ENCODE assay signal across 23 cellular contexts in genomic region chr5:109170629-109171350, GRCh38.
"Had no signal": no experiment of that assay in that cellular context is flagged by ENCODE, and none has a peak within 500 bp of the region (broad histone marks: within the 10 kb centered on the region; RNA-seq: fewer than 3 reads in every experiment).

No MANE protein-coding gene starts in this region.

- H3K36me3 Mint-ChIP-seq: activated naive CD4-positive, alpha-beta T cell treated with anti-CD3 and anti-CD28 coated beads, Interleukin-2, amount 10 ng/mL, durations not matched to agents 7 days and 5 days had no signal

- H3K4me1 Mint-ChIP-seq: activated CD4-positive, alpha-beta memory T cell treated with anti-CD3 and anti-CD28 coated beads, Interleukin-2, amount 10 ng/mL, durations not matched to agents 7 days and 5 days; activated CD4-positive, alpha-beta T cell treated with anti-CD3 and anti-CD28 coated beads for 36 hours; activated naive CD4-positive, alpha-beta T cell treated with anti-CD3 and anti-CD28 coated beads, Interleukin-2, amount 10 ng/mL, durations not matched to agents 7 days and 5 days; activated naive CD8-positive, alpha-beta T cell treated with anti-CD3 and anti-CD28 coated beads for 36 hours; activated T-helper 17 cell treated with anti-CD3 and anti-CD28 coated beads, Interleukin-2, amount 50 U/mL, for 72 hours; T-cell had no signal

- H3K4me3 Mint-ChIP-seq: activated CD4-positive, alpha-beta memory T cell treated with anti-CD3 and anti-CD28 coated beads, Interleukin-2, amount 10 ng/mL, durations not matched to agents 7 days and 5 days; activated CD4-positive, alpha-beta T cell treated with anti-CD3 and anti-CD28 coated beads for 36 hours; activated naive CD4-positive, alpha-beta T cell treated with anti-CD3 and anti-CD28 coated beads, Interleukin-2, amount 10 ng/mL, durations not matched to agents 7 days and 5 days; activated naive CD8-positive, alpha-beta T cell treated with anti-CD3 and anti-CD28 coated beads for 36 hours; activated T-helper 17 cell treated with anti-CD3 and anti-CD28 coated beads, Interleukin-2, amount 50 U/mL, for 72 hours; T-cell had no signal

- H3K4me2 ChIP-seq: PC-9 had no signal

- H3K27ac ChIP-seq: brain microvascular endothelial cell, cardiac muscle cell, PC-9, SK-N-MC, VCaP had no signal

- H2AFZ ChIP-seq: PC-9 had no signal

- H3K36me3 ChIP-seq: brain microvascular endothelial cell, cardiac muscle cell had no signal

- H3K9me3 Mint-ChIP-seq: activated CD4-positive, alpha-beta memory T cell treated with anti-CD3 and anti-CD28 coated beads, Interleukin-2, amount 10 ng/mL, durations not matched to agents 7 days and 5 days; activated naive CD4-positive, alpha-beta T cell treated with anti-CD3 and anti-CD28 coated beads, Interleukin-2, amount 10 ng/mL, durations not matched to agents 7 days and 5 days; activated T-helper 17 cell treated with anti-CD3 and anti-CD28 coated beads, Interleukin-2, amount 50 U/mL, for 72 hours had no signal

- DNase-seq: activated CD4-positive, alpha-beta memory T cell treated with anti-CD3 and anti-CD28 coated beads, Interleukin-2, amount 10 ng/mL, durations not matched to agents 7 days and 5 days; activated CD4-positive, alpha-beta T cell treated with anti-CD3 and anti-CD28 coated beads for 36 hours; activated CD4-positive, alpha-beta T cell treated with anti-CD3 and anti-CD28 coated beads, Interleukin-2, amount 50 U/mL, for 1 hour; activated gamma-delta T cell treated with Interleukin-2 at 50 U/mL for 16 hours; activated naive CD4-positive, alpha-beta T cell treated with anti-CD3 and anti-CD28 coated beads, Interleukin-2, amount 10 ng/mL, durations not matched to agents 7 days and 5 days; activated naive CD8-positive, alpha-beta T cell treated with anti-CD3 and anti-CD28 coated beads for 36 hours; activated T-cell treated with anti-CD3 and anti-CD28 coated beads for 4 hours; activated T-cell treated with anti-CD3 and anti-CD28 coated beads, Interleukin-2, amount 50 U/mL, for 48 hours; brain microvascular endothelial cell; Kasumi-1; NCI-H1048; NCI-H1930; NCI-H2171; NCI-H226; PC-9; SIG-M5; T-cell; T-helper 2 cell; T1000 had no signal

- H3K4me3 ChIP-seq: cardiac muscle cell, PC-9, SK-N-MC had no signal

- H3K27me3 Mint-ChIP-seq: activated CD4-positive, alpha-beta memory T cell treated with anti-CD3 and anti-CD28 coated beads, Interleukin-2, amount 10 ng/mL, durations not matched to agents 7 days and 5 days; activated CD4-positive, alpha-beta T cell treated with anti-CD3 and anti-CD28 coated beads for 36 hours; activated naive CD4-positive, alpha-beta T cell treated with anti-CD3 and anti-CD28 coated beads, Interleukin-2, amount 10 ng/mL, durations not matched to agents 7 days and 5 days; activated naive CD8-positive, alpha-beta T cell treated with anti-CD3 and anti-CD28 coated beads for 36 hours; activated T-helper 17 cell treated with anti-CD3 and anti-CD28 coated beads, Interleukin-2, amount 50 U/mL, for 72 hours; T-cell had no signal

- H3K27me3 ChIP-seq: brain microvascular endothelial cell, cardiac muscle cell had no signal

- H3K27ac Mint-ChIP-seq: activated CD4-positive, alpha-beta memory T cell treated with anti-CD3 and anti-CD28 coated beads, Interleukin-2, amount 10 ng/mL, durations not matched to agents 7 days and 5 days; activated CD4-positive, alpha-beta T cell treated with anti-CD3 and anti-CD28 coated beads for 36 hours; activated naive CD4-positive, alpha-beta T cell treated with anti-CD3 and anti-CD28 coated beads, Interleukin-2, amount 10 ng/mL, durations not matched to agents 7 days and 5 days; activated naive CD8-positive, alpha-beta T cell treated with anti-CD3 and anti-CD28 coated beads for 36 hours; activated T-helper 17 cell treated with anti-CD3 and anti-CD28 coated beads, Interleukin-2, amount 50 U/mL, for 72 hours; T-cell had no signal

- ATAC-seq: activated CD4-positive, alpha-beta T cell treated with anti-CD3 and anti-CD28 coated beads for 36 hours; activated T-helper 17 cell treated with anti-CD3 and anti-CD28 coated beads, Interleukin-2, amount 50 U/mL, for 72 hours; T-cell had no signal
